26 cellular contexts compared by ENCODE assay signal in genomic region chr20:49233226-49233625, GRCh38.
"Had no signal": no experiment of that assay in that cellular context is flagged by ENCODE, and none has a peak within 500 bp of the region (broad histone marks: within the 10 kb centered on the region; RNA-seq: fewer than 3 reads in every experiment).

No MANE protein-coding gene starts in this region.

- H3K27ac ChIP-seq: left ventricle myocardium inferior, neural progenitor cell, ovary, right atrium auricular region, right lobe of liver, skin epidermis, stomach, testis, thyroid gland, transverse colon, upper lobe of left lung, vagina had no signal

- H3K27me3 Mint-ChIP-seq: naive B cell; progenitor cell of endocrine pancreas; stimulated activated memory B cell treated with anti-CD40 and anti-IgM and Interleukin-4, amounts not matched to agents 10 μg/mL and 1 μg/mL and 100 μg/mL, for 72 hours had no signal

- H3K4me3 Mint-ChIP-seq: immature natural killer cell; mesothelial cell of epicardium; natural killer cell; nephron progenitor cell; neural progenitor cell; stimulated activated memory B cell treated with anti-CD40 and anti-IgM and Interleukin-4, amounts not matched to agents 10 μg/mL and 1 μg/mL and 100 μg/mL, for 72 hours had no signal

- H3K9ac ChIP-seq: neural progenitor cell had no signal

- H3K27ac Mint-ChIP-seq: mesothelial cell of epicardium; natural killer cell; neural progenitor cell; progenitor cell of endocrine pancreas; stimulated activated memory B cell treated with anti-CD40 and anti-IgM and Interleukin-4, amounts not matched to agents 10 μg/mL and 1 μg/mL and 100 μg/mL, for 72 hours had no signal

- ATAC-seq: natural killer cell; stimulated activated memory B cell treated with anti-CD40 and anti-IgM and Interleukin-4, amounts not matched to agents 10 μg/mL and 1 μg/mL and 100 μg/mL, for 72 hours; stimulated activated naive CD8-positive, alpha-beta T cell treated with anti-CD3 and anti-CD28 coated beads, Interleukin-15, Interleukin-2, amounts not matched to agents 100 U/mL and 50 U/mL, for 24 hours had no signal

- H3K27me3 ChIP-seq: neural progenitor cell, ovary, right atrium auricular region, right lobe of liver, stomach, testis, thyroid gland, transverse colon, upper lobe of left lung, vagina had no signal

- H3K36me3 ChIP-seq: neural progenitor cell, ovary had no signal

- H3K4me1 Mint-ChIP-seq: immature natural killer cell, nephron progenitor cell had no signal

- H3K4me3 ChIP-seq: left ventricle myocardium inferior, lung, neural progenitor cell, ovary, right atrium auricular region, right lobe of liver, skin epidermis, stomach, testis, thyroid gland, transverse colon, upper lobe of left lung, vagina had no signal

- H3K9me3 Mint-ChIP-seq: immature natural killer cell; mesothelial cell of epicardium; naive B cell; natural killer cell; nephron progenitor cell; neural progenitor cell; stimulated activated memory B cell treated with anti-CD40 and anti-IgM and Interleukin-4, amounts not matched to agents 10 μg/mL and 1 μg/mL and 100 μg/mL, for 72 hours had no signal

- DNase-seq: hypothalamus; immature natural killer cell; left ventricle myocardium inferior; mesendoderm; naive B cell; natural killer cell; nephron progenitor cell; ovary; right lobe of liver; stimulated activated CD4-positive, alpha-beta T cell treated with anti-CD3 and anti-CD28 coated beads, Interleukin-4, amount 100 ng/mL, for 4 hours; stimulated activated CD8-positive, alpha-beta memory T cell treated with anti-CD3 and anti-CD28 coated beads, Interleukin-4, amount 100 ng/mL, for 48 hours; stimulated activated naive CD8-positive, alpha-beta T cell treated with anti-CD3 and anti-CD28 coated beads, Interleukin-15, Interleukin-2, amounts not matched to agents 100 U/mL and 50 U/mL, for 24 hours; stomach; testis; thyroid gland; transverse colon; upper lobe of left lung had no signal

- H3K4me2 ChIP-seq: neural progenitor cell had no signal

- H3K4me1 ChIP-seq: left ventricle myocardium inferior, right atrium auricular region, right lobe of liver, stomach, testis, thyroid gland, transverse colon, vagina had no signal

- H2AFZ ChIP-seq: neural progenitor cell had no signal

- H3K9me3 ChIP-seq: left ventricle myocardium inferior, ovary, right atrium auricular region, right lobe of liver, stomach, testis, thyroid gland, transverse colon, upper lobe of left lung, vagina had no signal

- FAIRE-seq: islet of Langerhans had no signal
